8 cellular contexts compared by ENCODE assay signal in the genomic region with DNA sequence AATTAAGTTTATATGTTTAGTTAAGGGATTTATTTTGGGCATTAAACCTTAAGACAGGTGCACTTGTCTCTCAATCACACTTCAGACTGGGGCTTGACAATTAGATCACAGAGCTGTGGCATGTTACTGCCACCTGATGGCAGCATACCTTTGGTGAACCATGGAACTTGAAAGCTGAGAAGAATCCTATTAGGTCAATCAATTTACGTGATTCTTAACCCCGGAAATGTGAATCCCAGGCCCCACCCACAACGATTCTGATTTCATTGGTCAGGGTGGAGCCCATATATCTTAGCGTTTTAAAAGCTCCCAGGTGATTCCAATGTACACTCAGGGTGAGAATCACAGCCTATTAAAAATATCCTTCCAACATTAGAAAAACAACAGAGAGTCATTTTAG.
DNase-seq lines count a peak whose midpoint lies in the region; ATAC-seq and TF ChIP-seq lines count a peak whose summit lies in the region.

No MANE protein-coding gene starts in this region.

- no peak overlapping the region for H3K4me2 ChIP-seq in GM23338

- H3K79me2 ChIP-seq in GM23338 (replicated peaks; ENCODE audit: insufficient read depth) = no peaks in the 10 kb centered on the region

- H2AFZ ChIP-seq in GM23338 = no peak overlapping the region

- no peaks in the 10 kb centered on the region for H3K4me1 Mint-ChIP-seq in CD4-positive, alpha-beta T cell (ENCODE audit: low read depth)
- H3K4me1 Mint-ChIP-seq in GM23338 = no peaks in the 10 kb centered on the region

- no peaks in the 10 kb centered on the region for H3K9me3 Mint-ChIP-seq in CD4-positive, alpha-beta T cell
- no peaks in the 10 kb centered on the region for H3K9me3 Mint-ChIP-seq in GM23338

- H3K4me3 Mint-ChIP-seq in CD4-positive, alpha-beta T cell = no peak overlapping the region
- H3K4me3 Mint-ChIP-seq in GM23338 = no peak overlapping the region

- ATAC-seq in CD4-positive, alpha-beta T cell (ENCODE audit: poor library complexity) = peak; percentile 57
- ATAC-seq in GM23338 (peak; percentile 96), GM19324 (IDR thresholded peaks at IDR 0.05; ENCODE audit: low FRiP score, unreplicated experiment) (no peak), HG03159 (IDR thresholded peaks at IDR 0.05; ENCODE audit: unreplicated experiment) (no peak)

- no peaks in the 10 kb centered on the region for H3K9me2 ChIP-seq in GM23338 (ENCODE audit: insufficient read depth)

- H3K27me3 ChIP-seq in CD4-positive, alpha-beta T cell (ENCODE audit: control insufficient read depth, insufficient read depth, low read length) = peaks cover 10% of the 10 kb centered on the region
- H3K27me3 ChIP-seq in GM23338 (ENCODE audit: insufficient read depth) (no peaks in the 10 kb centered on the region), left ventricle myocardium inferior (ENCODE audit: low read depth) (peaks cover 49% of the 10 kb centered on the region)

- intact Hi-C loops in CD4-positive, alpha-beta T cell (cut with DNase I, micrococcal nuclease) = loop anchor here (1.0 to 10.0 kb wide), 5 partner anchors 58 to 342 kb away; no protein-coding TSS in a partner anchor
- intact Hi-C loops in left ventricle myocardium inferior (cut with micrococcal nuclease) = loop anchor here (10.0 kb wide), 1 partner anchor 102 kb away; no protein-coding TSS in a partner anchor

- POLR2A ChIA-PET in CD4-positive, alpha-beta T cell (lab: Charles Lee) = interaction anchor here (1.0 to 1.2 kb wide), 3 partner anchors 98 to 246 kb away, joined by 3 to 4 read pairs (median 4); no protein-coding TSS in a partner anchor

- H3K27ac ChIP-seq in CD4-positive, alpha-beta T cell (ENCODE audit: low read depth, low read length) = no peak overlapping the region
- H3K27ac ChIP-seq in GM23338 (ENCODE audit: low read depth) = no peak overlapping the region
- no peak overlapping the region for H3K27ac ChIP-seq in left ventricle myocardium inferior (replicated peaks)

- H4K20me1 ChIP-seq in GM23338 (replicated peaks; ENCODE audit: insufficient read depth) = no peaks in the 10 kb centered on the region

- peak; percentile 60 for TF ChIP-seq CTCF in CD4-positive, alpha-beta T cell (IDR thresholded peaks at IDR 0.05)
- TF ChIP-seq CTCF in GM23338 (conservative IDR thresholded peaks at IDR 0.05; ENCODE audit: low read depth in 2 of 2) (peak; percentile 81 to 85), left ventricle myocardium inferior (IDR thresholded peaks at IDR 0.05; ENCODE audit: borderline replicate concordance) (peak; percentile 64)

- H3K27ac Mint-ChIP-seq in CD4-positive, alpha-beta T cell = no peak overlapping the region
- no peak overlapping the region for H3K27ac Mint-ChIP-seq in GM23338

- H3K36me3 ChIP-seq in GM23338 (ENCODE audit: insufficient read depth) (no peaks in the 10 kb centered on the region), left ventricle myocardium inferior (no peaks in the 10 kb centered on the region)

- peaks cover 29% of the 10 kb centered on the region for H3K27me3 Mint-ChIP-seq in CD4-positive, alpha-beta T cell
- H3K27me3 Mint-ChIP-seq in GM23338 (ENCODE audit: insufficient read depth, low read depth, poor library complexity) = peaks cover 2% of the 10 kb centered on the region

- peak in 8 of 10 experiments; percentile 3 to 31 (median 15) for DNase-seq in CD4-positive, alpha-beta T cell
- DNase-seq in GM23338 (ENCODE audit: low spot score) = peak; percentile 82
- DNase-seq in NCI-H82 (lab: John Stamatoyannopoulos, UW) = peak; percentile 92
- DNase-seq in activated effector memory CD4-positive, alpha-beta T cell treated with Interleukin-2 at 50 U/mL for 16 hours = peak; percentile 19
- DNase-seq in left ventricle myocardium inferior = no peak
- peak; percentile 59 for DNase-seq in stimulated activated CD4-positive, alpha-beta T cell treated with anti-CD3 and anti-CD28 coated beads, Interleukin-15, amount 100 ng/mL, for 24 hours

- H3K4me3 ChIP-seq in GM23338 = no peak overlapping the region
- H3K4me3 ChIP-seq in left ventricle myocardium inferior = no peak overlapping the region

- no peaks in the 10 kb centered on the region for H3K36me3 Mint-ChIP-seq in CD4-positive, alpha-beta T cell (ENCODE audit: low read depth)
- no peaks in the 10 kb centered on the region; the same call in 2 of the 3 replicates for H3K36me3 Mint-ChIP-seq in GM23338 (ENCODE audit: low read depth)

- CTCF ChIA-PET in CD4-positive, alpha-beta T cell (lab: Charles Lee) = interaction anchor here (0.8 to 1.6 kb wide), 3 partner anchors 19 to 246 kb away, joined by 3 to 8 read pairs (median 7); no protein-coding TSS in a partner anchor

- no peaks in the 10 kb centered on the region for H3K9me3 ChIP-seq in CD4-positive, alpha-beta T cell (ENCODE audit: control insufficient read depth, low read length)
- peaks cover 16% of the 10 kb centered on the region for H3K9me3 ChIP-seq in left ventricle myocardium inferior (replicated peaks)

- H3K4me1 ChIP-seq in GM23338 (ENCODE audit: insufficient read depth) (no peaks in the 10 kb centered on the region), left ventricle myocardium inferior (peaks cover under 1% of the 10 kb centered on the region)

- no peaks in the 10 kb centered on the region for H3F3A ChIP-seq in GM23338 (replicated peaks; ENCODE audit: low read depth)

TF ChIP-seq in GM23338, 12 proteins besides CTCF, POLR2A, EP300 and RAD21:
- no peak for TF ChIP-seq STAT1 (IDR thresholded peaks at IDR 0.05; ENCODE audit: unreplicated experiment)
- TF ChIP-seq ZNF331 (CRISPR knock-in tag; IDR thresholded peaks at IDR 0.05; ENCODE audit: low read depth) = no peak
- TF ChIP-seq CREB1 (CRISPR knock-in tag; IDR thresholded peaks at IDR 0.05; ENCODE audit: low read depth) = peak; percentile 28; the same call in 1 of the 2 replicates
- no peak for TF ChIP-seq EZH2 (IDR thresholded peaks at IDR 0.05; ENCODE audit: low read depth, unreplicated experiment)

Comparison
In these comparisons a context has a peak if more than half of its experiments do, and no peak if none do; other contexts are left out.
1. ATAC-seq: peak in CD4-positive, alpha-beta T cell (single experiment) and GM23338 (single experiment); none in GM19324 (single experiment) and HG03159 (single experiment).
2. Peak in every context shown above with its lines, with median percentiles within 50 percentile points of each other: CTCF ChIP-seq.